Comparison of ENCODE assay signal across 21 cellular contexts in genomic region chr20:7984192-7984591, GRCh38. TPM values are rescaled to one million over a fixed set of nuclear protein-coding genes. Genes with fewer than 3 reads are reported as not detected.
A peak's percentile ranks its signal among the peaks of the same experiment; 100 is the strongest.
DNase-seq lines count a peak whose midpoint lies in the region; ATAC-seq and TF ChIP-seq lines count a peak whose summit lies in the region.
"Had no signal": no experiment of that assay in that cellular context is flagged by ENCODE, and none has a peak within 500 bp of the region (broad histone marks: within the 10 kb centered on the region; RNA-seq: fewer than 3 reads in every experiment).

No MANE protein-coding gene starts in this region.

- H3K36me3 Mint-ChIP-seq in activated naive CD4-positive, alpha-beta T cell treated with anti-CD3 and anti-CD28 coated beads, Interleukin-2, amount 10 ng/mL, durations not matched to agents 7 days and 5 days = peaks cover 28% of the 10 kb centered on the region
- H3K36me3 Mint-ChIP-seq in activated naive CD4-positive, alpha-beta T cell treated with anti-CD3 and anti-CD28 coated beads, Interleukin-2, amount 50 U/mL, for 72 hours = peaks cover 8% of the 10 kb centered on the region in 2 donors
- peaks cover 6% of the 10 kb centered on the region for H3K36me3 Mint-ChIP-seq in endodermal cell (ENCODE audit: low read depth)
- peaks cover 15% of the 10 kb centered on the region for H3K36me3 Mint-ChIP-seq in memory B cell

- H3K9ac ChIP-seq in endodermal cell (ENCODE audit: extremely low read depth, low read length, poor library complexity, severe bottlenecking) = no peak overlapping the region

- peaks cover 3% of the 10 kb centered on the region for H3K4me1 ChIP-seq in endodermal cell (ENCODE audit: control insufficient read depth, insufficient read depth, low read length)
- H3K4me1 ChIP-seq: Peyer's patch had no signal

- CTCF ChIA-PET in activated naive CD4-positive, alpha-beta T cell treated with anti-CD3 and anti-CD28 coated beads, Interleukin-2, amount 10 ng/mL, durations not matched to agents 7 days and 5 days (lab: Charles Lee) = interaction anchor here (0.6 kb wide), 1 partner anchor 263 kb away, joined by 3 read pairs; no protein-coding TSS in a partner anchor

- H3K27ac Mint-ChIP-seq in activated naive CD4-positive, alpha-beta T cell treated with anti-CD3 and anti-CD28 coated beads, Interleukin-2, amount 10 ng/mL, durations not matched to agents 7 days and 5 days = peak overlapping the region; percentile 45
- no peak overlapping the region for H3K27ac Mint-ChIP-seq in activated naive CD4-positive, alpha-beta T cell treated with anti-CD3 and anti-CD28 coated beads, Interleukin-2, amount 50 U/mL, for 72 hours
- H3K27ac Mint-ChIP-seq in endodermal cell = no peak overlapping the region
- H3K27ac Mint-ChIP-seq in memory B cell = peak overlapping the region; percentile 58
- H3K27ac Mint-ChIP-seq: HFFc6 had no signal

- H3K4me1 Mint-ChIP-seq in activated naive CD4-positive, alpha-beta T cell treated with anti-CD3 and anti-CD28 coated beads, Interleukin-2, amount 10 ng/mL, durations not matched to agents 7 days and 5 days = peaks cover 10% of the 10 kb centered on the region
- H3K4me1 Mint-ChIP-seq in endodermal cell = peaks cover 44% of the 10 kb centered on the region
- no peaks in the 10 kb centered on the region for H3K4me1 Mint-ChIP-seq in memory B cell

- no peaks in the 10 kb centered on the region for H3K9me3 Mint-ChIP-seq in activated naive CD4-positive, alpha-beta T cell treated with anti-CD3 and anti-CD28 coated beads, Interleukin-2, amount 10 ng/mL, durations not matched to agents 7 days and 5 days
- H3K9me3 Mint-ChIP-seq in activated naive CD4-positive, alpha-beta T cell treated with anti-CD3 and anti-CD28 coated beads, Interleukin-2, amount 50 U/mL, for 72 hours = no peaks in the 10 kb centered on the region
- H3K9me3 Mint-ChIP-seq in endodermal cell = no peaks in the 10 kb centered on the region
- H3K9me3 Mint-ChIP-seq in memory B cell = no peaks in the 10 kb centered on the region
- H3K9me3 Mint-ChIP-seq: CD4-positive, alpha-beta memory T cell; HFFc6 had no signal

- H3K27me3 Mint-ChIP-seq in activated naive CD4-positive, alpha-beta T cell treated with anti-CD3 and anti-CD28 coated beads, Interleukin-2, amount 10 ng/mL, durations not matched to agents 7 days and 5 days = no peaks in the 10 kb centered on the region
- H3K27me3 Mint-ChIP-seq in endodermal cell (ENCODE audit: insufficient read depth) (no peaks in the 10 kb centered on the region), memory B cell (no peaks in the 10 kb centered on the region)
- H3K27me3 Mint-ChIP-seq: CD4-positive, alpha-beta memory T cell had no signal

- no peaks in the 10 kb centered on the region for H3K27me3 ChIP-seq in endodermal cell (ENCODE audit: control insufficient read depth, insufficient read depth, low read length, poor library complexity, severe bottlenecking)
- H3K27me3 ChIP-seq: Peyer's patch had no signal

- no peaks in the 10 kb centered on the region for H3K36me3 ChIP-seq in endodermal cell (ENCODE audit: control insufficient read depth, insufficient read depth, low read length)

- no peak overlapping the region for H3K4me3 ChIP-seq in endodermal cell (ENCODE audit: low read length)
- H3K4me3 ChIP-seq: Peyer's patch had no signal

- H3K4me3 Mint-ChIP-seq in activated naive CD4-positive, alpha-beta T cell treated with anti-CD3 and anti-CD28 coated beads, Interleukin-2, amount 10 ng/mL, durations not matched to agents 7 days and 5 days = no peak overlapping the region
- H3K4me3 Mint-ChIP-seq in endodermal cell (no peak overlapping the region), memory B cell (no peak overlapping the region)
- H3K4me3 Mint-ChIP-seq: CD4-positive, alpha-beta memory T cell; HFFc6 had no signal

- DNase-seq in activated naive CD4-positive, alpha-beta T cell treated with anti-CD3 and anti-CD28 coated beads, Interleukin-2, amount 10 ng/mL, durations not matched to agents 7 days and 5 days = no peak
- DNase-seq in activated naive CD4-positive, alpha-beta T cell treated with anti-CD3 and anti-CD28 coated beads, Interleukin-2, amount 50 U/mL, for 72 hours (ENCODE audit: low spot score in 2 of 2) = no peak
- DNase-seq in endodermal cell (peak; percentile 88), memory B cell (ENCODE audit: low spot score in 2 of 2) (no peak), AG08395 (ENCODE audit: low spot score) (no peak), RPMI8226 (no peak), AG08396 (ENCODE audit: low spot score) (no peak), occipital lobe (lab: John Stamatoyannopoulos, UW) (no peak)
- DNase-seq: CD4-positive, alpha-beta memory T cell; HFFc6; NCI-H1417; NCI-H1930; NCI-H345; NCI-H524 treated with DMSO at 0.1 percent for 48 hours; Peyer's patch had no signal

- H3K27ac ChIP-seq in endodermal cell (ENCODE audit: low read depth, low read length) = no peak overlapping the region
- H3K27ac ChIP-seq: Peyer's patch had no signal

- peak; percentile 51 for TF ChIP-seq CTCF in endodermal cell (conservative IDR thresholded peaks at IDR 0.05)

- WGBS in endodermal cell (ENCODE audit: insufficient coverage in 1 of 2, insufficient read length in 1 of 2), 2 experiments = 22 to 37% methylated on average over 1 to 2 of the region's 2 CpGs

- ATAC-seq in activated naive CD4-positive, alpha-beta T cell treated with anti-CD3 and anti-CD28 coated beads, Interleukin-2, amount 50 U/mL, for 72 hours = no peak
- ATAC-seq in memory B cell (ENCODE audit: low read depth) = no peak
- ATAC-seq: Right ventricle myocardium inferior had no signal

- no peaks in the 10 kb centered on the region for H3K9me3 ChIP-seq in endodermal cell (ENCODE audit: control insufficient read depth, low read length)
- H3K9me3 ChIP-seq: Peyer's patch had no signal

RNA-seq across cellular contexts. Expression of gene TMX4, which starts 35.4 kb away (rescaled TPM):
- 10 to 100 TPM; 22.3 to 23.9 TPM for total RNA-seq in activated naive CD4-positive, alpha-beta T cell treated with anti-CD3 and anti-CD28 coated beads, Interleukin-2, amount 50 U/mL, for 72 hours
- total RNA-seq in endodermal cell (10 to 100 TPM; 19.1 to 21.2 TPM), occipital lobe (46.8 TPM)
- 13.3 TPM for polyA plus RNA-seq in endodermal cell (2013, experiment 1 of 2)
- 14.2 TPM for polyA plus RNA-seq in endodermal cell (2013, experiment 2 of 2)

RNA-seq across cellular contexts. Expression of gene HAO1, which starts 43.9 kb away (rescaled TPM):
- total RNA-seq in activated naive CD4-positive, alpha-beta T cell treated with anti-CD3 and anti-CD28 coated beads, Interleukin-2, amount 50 U/mL, for 72 hours = not detected
- not detected for total RNA-seq in endodermal cell
- polyA plus RNA-seq in endodermal cell (2013, experiment 1 of 2) = not detected
- not detected for polyA plus RNA-seq in endodermal cell (2013, experiment 2 of 2)
- total RNA-seq in occipital lobe = not detected
- total RNA-seq: A172; CD4-positive, alpha-beta memory T cell; H4; HFFc6; HT-29; M059J; Right ventricle myocardium inferior had no signal
- polyA plus RNA-seq: BJ; CD4-positive, alpha-beta memory T cell had no signal

Comparison
In these comparisons a context has a peak if more than half of its experiments do, and no peak if none do; other contexts are left out.
1. H3K27ac Mint-ChIP-seq: peak in activated naive CD4-positive, alpha-beta T cell treated with anti-CD3 and anti-CD28 coated beads, Interleukin-2, amount 10 ng/mL, durations not matched to agents 7 days and 5 days (single experiment) and memory B cell (single experiment); none in activated naive CD4-positive, alpha-beta T cell treated with anti-CD3 and anti-CD28 coated beads, Interleukin-2, amount 50 U/mL, for 72 hours (0 of 2) and endodermal cell (single experiment).